Comparison of ENCODE assay signal across 1 cellular context in genomic region chr2:106983305-106983704, GRCh38.
TF ChIP-seq lines count a peak whose summit lies in the region.

No MANE protein-coding gene starts in this region.

TF ChIP-seq in H1, 55 proteins besides CTCF, POLR2A, EP300 and RAD21 (continued from another document):
- no peak for TF ChIP-seq POU5F1 (IDR thresholded peaks at IDR 0.05; ENCODE audit: low read depth, low read length)
- no peak for TF ChIP-seq SAP30 (IDR thresholded peaks at IDR 0.05; ENCODE audit: insufficient read depth, insufficient replicate concordance, low read length)
- TF ChIP-seq RNF2 (IDR thresholded peaks at IDR 0.05; ENCODE audit: borderline replicate concordance, low read depth, low read length, missing control alignments, poor library complexity, severe bottlenecking): no peak
- TF ChIP-seq TAF7 (optimal IDR thresholded peaks at IDR 0.05; ENCODE audit: borderline replicate concordance, low read depth, low read length): no peak
- TF ChIP-seq SIN3A (conservative IDR thresholded peaks at IDR 0.05 in 1 of 2, IDR thresholded peaks at IDR 0.05 in 1 of 2; ENCODE audit: low read depth in 1 of 2, low read length in 2 of 2): no peak
